In genomic region chr6:117485433-117485832, GRCh38 we compare ENCODE assay signal across 18 cellular contexts. TPM values are rescaled to one million over a fixed set of nuclear protein-coding genes. Genes with fewer than 3 reads are reported as not detected.
A peak's percentile ranks its signal among the peaks of the same experiment; 100 is the strongest.
DNase-seq lines count a peak whose midpoint lies in the region; ATAC-seq, FAIRE-seq and TF ChIP-seq lines count a peak whose summit lies in the region.
"Had no signal": no experiment of that assay in that cellular context is flagged by ENCODE, and none has a peak within 500 bp of the region (broad histone marks: within the 10 kb centered on the region; RNA-seq: fewer than 3 reads in every experiment).

No MANE protein-coding gene starts in this region.

- H3K36me3 Mint-ChIP-seq in Calu3 (ENCODE audit: insufficient read depth, unreplicated experiment): peaks cover 28% of the 10 kb centered on the region

- POLR2A ChIA-PET in PC-9 (lab: Charles Lee; ENCODE audit: unreplicated experiment): no interaction called here
- POLR2A ChIA-PET in endothelial cell of umbilical vein (lab: Charles Lee): interaction anchor here (1.1 kb wide), 1 partner anchor 64 kb away, joined by 3 read pairs; no protein-coding TSS in a partner anchor

- no peak overlapping the region for H3K9ac ChIP-seq in endothelial cell of umbilical vein (replicated peaks; ENCODE audit: extremely low read depth, insufficient read depth, low read length)

- H3F3A ChIP-seq in PC-9 (ENCODE audit: insufficient read depth, low read depth): peaks cover 23% of the 10 kb centered on the region; the same call in 1 of the 2 replicates

- H3K4me2 ChIP-seq in PC-9 (peak overlapping the region; percentile 94; the same call in 1 of the 2 replicates), endothelial cell of umbilical vein (ENCODE audit: insufficient read depth, low read length) (peak overlapping the region; percentile 95), osteoblast (ENCODE audit: insufficient read depth, low read length) (peak overlapping the region; percentile 87)

- intact Hi-C loops in Calu3 (cut with micrococcal nuclease; ENCODE audit: unreplicated experiment): no loop called here
- intact Hi-C loops in PC-9 (cut with micrococcal nuclease; ENCODE audit: unreplicated experiment): no loop called here
- intact Hi-C loops in endothelial cell of umbilical vein (cut with micrococcal nuclease): no loop called here
- intact Hi-C loops in gastrocnemius medialis (cut with DNase I; ENCODE audit: low total_unique reads): no loop called here

- H3K4me1 ChIP-seq in PC-9 (replicated peaks; ENCODE audit: insufficient read depth) (peaks cover 16% of the 10 kb centered on the region), endothelial cell of umbilical vein (ENCODE audit: control insufficient read depth, extremely low read depth, insufficient read depth, low read length) (peaks cover 30% of the 10 kb centered on the region), osteoblast (ENCODE audit: insufficient read depth, low read length) (peaks cover 32% of the 10 kb centered on the region), gastroesophageal sphincter (peaks cover 0 to 25% (median 4%) of the 10 kb centered on the region in 3 donors), gastrocnemius medialis (peaks cover 13 to 19% of the 10 kb centered on the region in 2 donors)

- TF ChIP-seq POLR2A in endothelial cell of umbilical vein (IDR thresholded peaks at IDR 0.05; ENCODE audit: low read depth, low read length): no peak
- TF ChIP-seq POLR2A in gastroesophageal sphincter (IDR thresholded peaks at IDR 0.05): no peak
- no peak for TF ChIP-seq POLR2A in gastrocnemius medialis (IDR thresholded peaks at IDR 0.05)

- no peaks in the 10 kb centered on the region for H4K20me1 ChIP-seq in PC-9 (ENCODE audit: insufficient read depth)
- no peaks in the 10 kb centered on the region for H4K20me1 ChIP-seq in endothelial cell of umbilical vein (replicated peaks; ENCODE audit: control insufficient read depth, extremely low read depth, insufficient read depth, low read length)
- no peaks in the 10 kb centered on the region for H4K20me1 ChIP-seq in osteoblast (ENCODE audit: insufficient read depth, low read length)

- H3K36me3 ChIP-seq in PC-9 (ENCODE audit: low read depth): no peaks in the 10 kb centered on the region
- peaks cover 0 to 3% of the 10 kb centered on the region in 2 experiments for H3K36me3 ChIP-seq in endothelial cell of umbilical vein (ENCODE audit: control insufficient read depth in 2 of 2, extremely low read depth in 1 of 2, insufficient read depth in 2 of 2, low read length in 2 of 2)
- peaks cover 24% of the 10 kb centered on the region for H3K36me3 ChIP-seq in osteoblast (ENCODE audit: insufficient read depth, low read length)
- H3K36me3 ChIP-seq in gastroesophageal sphincter: no peaks in the 10 kb centered on the region
- no peaks in the 10 kb centered on the region for H3K36me3 ChIP-seq in gastrocnemius medialis
- H3K36me3 ChIP-seq: ovary had no signal

- H3K4me3 Mint-ChIP-seq in Calu3 (ENCODE audit: low read depth, unreplicated experiment): peak overlapping the region; percentile 91
- H3K4me3 Mint-ChIP-seq: activated CD4-positive, alpha-beta T cell treated with anti-CD3 and anti-CD28 coated beads for 36 hours had no signal

- peak overlapping the region; percentile 54 for H3K27ac Mint-ChIP-seq in Calu3 (ENCODE audit: unreplicated experiment)
- H3K27ac Mint-ChIP-seq: activated CD4-positive, alpha-beta T cell treated with anti-CD3 and anti-CD28 coated beads for 36 hours had no signal

- H3K27me3 ChIP-seq in PC-9 (ENCODE audit: insufficient read depth, low read depth) (no peaks in the 10 kb centered on the region), endothelial cell of umbilical vein (ENCODE audit: control insufficient read depth in 2 of 2, insufficient read depth in 2 of 2, low read length in 2 of 2) (no peaks in the 10 kb centered on the region), osteoblast (ENCODE audit: insufficient read depth, low read length) (no peaks in the 10 kb centered on the region), gastroesophageal sphincter (no peaks in the 10 kb centered on the region), gastrocnemius medialis (no peaks in the 10 kb centered on the region)
- H3K27me3 ChIP-seq: ovary had no signal

- peaks cover 37% of the 10 kb centered on the region for H3K4me1 Mint-ChIP-seq in Calu3 (ENCODE audit: low read depth, unreplicated experiment)

- TF ChIP-seq EP300 in gastroesophageal sphincter (IDR thresholded peaks at IDR 0.05): no peak

- DNase-seq in Calu3 (no peak), PC-9 (no peak), endothelial cell of umbilical vein (ENCODE audit: low read depth, low spot score) (peak; percentile 8), osteoblast (ENCODE audit: insufficient read length, low spot score, missing footprints) (no peak), NCI-H146 treated with DMSO at 0.1 percent for 48 hours (lab: John Stamatoyannopoulos, UW; ENCODE audit: unreplicated experiment) (no peak), SKM-1 (lab: John Stamatoyannopoulos, UW; ENCODE audit: unreplicated experiment) (no peak), gastrocnemius medialis (no peak)
- DNase-seq: activated CD4-positive, alpha-beta T cell treated with anti-CD3 and anti-CD28 coated beads for 36 hours; aorta; cortex of kidney; KG1; NCI-H1092; NCI-H524 treated with DMSO at 0.1 percent for 48 hours; ovary; stimulated activated CD4-positive, alpha-beta T cell treated with anti-CD3 and anti-CD28 coated beads, Interleukin-4, amount 100 ng/mL, for 1 hour had no signal

- no peak for ATAC-seq in gastroesophageal sphincter
- ATAC-seq in gastrocnemius medialis: no peak
- ATAC-seq: activated CD4-positive, alpha-beta T cell treated with anti-CD3 and anti-CD28 coated beads for 36 hours had no signal

- FAIRE-seq in endothelial cell of umbilical vein (lab: Jason Lieb, UNC): no peak

- dilution Hi-C loops in endothelial cell of umbilical vein (cut with MboI; ENCODE audit: extremely low pct_ligation_motif_present, low sequenced_read_pairs): no loop called here

- in situ Hi-C loops in gastrocnemius medialis (cut with MboI; ENCODE audit: low sequenced_read_pairs in 4 of 4): no loop called here

- H3K79me2 ChIP-seq in PC-9 (ENCODE audit: low read depth) (peaks cover 53% of the 10 kb centered on the region), endothelial cell of umbilical vein (ENCODE audit: control insufficient read depth, insufficient read depth, low read length) (peaks cover 74% of the 10 kb centered on the region), osteoblast (ENCODE audit: insufficient read depth, low read length) (peaks cover 69% of the 10 kb centered on the region)

- no peak for TF ChIP-seq CTCF in Calu3 (IDR thresholded peaks at IDR 0.05; ENCODE audit: unreplicated experiment)
- TF ChIP-seq CTCF in PC-9 (conservative IDR thresholded peaks at IDR 0.05): no peak
- TF ChIP-seq CTCF in endothelial cell of umbilical vein (IDR thresholded peaks at IDR 0.05; ENCODE audit: extremely low read depth in 1 of 2, insufficient read depth in 1 of 2, low read depth in 1 of 2, low read length in 2 of 2): no peak
- no peak for TF ChIP-seq CTCF in osteoblast (IDR thresholded peaks at IDR 0.05; ENCODE audit: extremely low read depth, low read depth, low read length)
- no peak for TF ChIP-seq CTCF in gastroesophageal sphincter (IDR thresholded peaks at IDR 0.05)
- TF ChIP-seq CTCF in gastrocnemius medialis (IDR thresholded peaks at IDR 0.05 in 4 of 5, conservative IDR thresholded peaks at IDR 0.05 in 1 of 5): no peak

- no peaks in the 10 kb centered on the region for H3K9me2 ChIP-seq in PC-9 (ENCODE audit: insufficient read depth)

- H2AFZ ChIP-seq in PC-9 (no peak overlapping the region), endothelial cell of umbilical vein (ENCODE audit: low read depth, low read length) (no peak overlapping the region), osteoblast (ENCODE audit: low read length) (no peak overlapping the region)

- H3K9me1 ChIP-seq in endothelial cell of umbilical vein (replicated peaks; ENCODE audit: control insufficient read depth, extremely low read depth, insufficient read depth, low read length): no peaks in the 10 kb centered on the region

- no peaks in the 10 kb centered on the region for H3K27me3 Mint-ChIP-seq in Calu3 (ENCODE audit: unreplicated experiment)

- H3K27ac ChIP-seq in PC-9 (no peak overlapping the region), endothelial cell of umbilical vein (ENCODE audit: insufficient read depth, low read depth, low read length) (no peak overlapping the region), osteoblast (ENCODE audit: low read depth, low read length) (peak overlapping the region; percentile 14), gastroesophageal sphincter (no peak overlapping the region), gastrocnemius medialis (peak overlapping the region in 2 of 4 donors; percentile 6 to 29)
- H3K27ac ChIP-seq: ovary had no signal

- H3K9me3 Mint-ChIP-seq in Calu3 (ENCODE audit: low read depth, unreplicated experiment): no peaks in the 10 kb centered on the region

- H3K4me3 ChIP-seq in PC-9 (no peak overlapping the region), endothelial cell of umbilical vein (replicated peaks in 1 of 3; ENCODE audit: insufficient read depth in 1 of 3, low read depth in 1 of 3, low read length in 3 of 3) (peak overlapping the region in 1 of 3 experiments; percentile 94), osteoblast (ENCODE audit: insufficient read depth, low read length) (peak overlapping the region; percentile 91), gastroesophageal sphincter (no peak overlapping the region), gastrocnemius medialis (no peak overlapping the region)
- H3K4me3 ChIP-seq: ovary had no signal

- BruUV-seq in Calu3 (replicated peaks; lab: Mats Ljungman, UMichigan): no TSS peak
- BruUV-seq in PC-9 (replicated peaks; lab: Mats Ljungman, UMichigan): no TSS peak
- BruUV-seq in endothelial cell of umbilical vein (replicated peaks; lab: Mats Ljungman, UMichigan): no TSS peak

- H3K9me3 ChIP-seq in PC-9 (ENCODE audit: insufficient read depth, low read depth) (no peaks in the 10 kb centered on the region), endothelial cell of umbilical vein (replicated peaks; ENCODE audit: control insufficient read depth, insufficient read depth, low read length) (no peaks in the 10 kb centered on the region), osteoblast (ENCODE audit: low read depth, low read length) (no peaks in the 10 kb centered on the region), gastroesophageal sphincter (no peaks in the 10 kb centered on the region), gastrocnemius medialis (no peaks in the 10 kb centered on the region)
- H3K9me3 ChIP-seq: ovary had no signal

- CTCF ChIA-PET in Calu3 (lab: Charles Lee): interaction anchor here (0.5 to 1.2 kb wide), 2 partner anchors 36 to 774 kb away, joined by 3 read pairs; no protein-coding TSS in a partner anchor
- CTCF ChIA-PET in PC-9 (lab: Charles Lee): no interaction called here
- CTCF ChIA-PET in endothelial cell of umbilical vein (lab: Charles Lee): interaction anchor here (0.9 to 2.9 kb wide), 4 partner anchors 12 to 70 kb away, joined by 3 to 15 read pairs (median 4); no protein-coding TSS in a partner anchor

RNA-seq across cellular contexts. Expression of gene DCBLD1, which starts 3.0 kb away (rescaled TPM):
- total RNA-seq in Calu3 (2022) (22.3 and 28.2 TPM in 2 replicates), PC-9 (2021) (5.7 and 6.1 TPM in 2 replicates), endothelial cell of umbilical vein (44.3 and 55.8 TPM in 2 replicates), osteoblast (22.1 and 29.7 TPM in 2 replicates), gastroesophageal sphincter (10 to 100 TPM in 2 of 4 donors, 1 to 10 TPM in 2; 5.0 to 10.9 (median 8.3) TPM), gastrocnemius medialis (1 to 10 TPM; 4.3 to 8.1 (median 5.2) TPM)
- 27.1 and 30.2 TPM in 2 replicates for polyA plus RNA-seq in endothelial cell of umbilical vein
- 23.4 and 23.5 TPM in 2 replicates for polyA plus RNA-seq in endothelial cell of umbilical vein (2011; cell fraction: cytosol; rRNA removed)
- 53.8 and 63.0 TPM in 2 replicates for polyA plus RNA-seq in endothelial cell of umbilical vein (2011; cell fraction: nucleus; rRNA removed)
- 64.0 and 66.8 TPM in 2 replicates for polyA plus RNA-seq in endothelial cell of umbilical vein (2012)
- 39.3 and 40.7 TPM in 2 replicates for polyA minus RNA-seq in endothelial cell of umbilical vein
- 4.3 TPM for polyA minus RNA-seq in endothelial cell of umbilical vein (2011; cell fraction: cytosol; rRNA and poly(A)+ RNA removed)
- polyA minus RNA-seq in endothelial cell of umbilical vein (2011; cell fraction: nucleus; rRNA and poly(A)+ RNA removed): 36.6 and 49.8 TPM in 2 replicates
- total RNA-seq: G401 had no signal

RNA-seq across cellular contexts. Expression of gene ROS1, which starts 59.7 kb away (rescaled TPM):
- total RNA-seq in Calu3 (2022) (5.1 and 8.1 TPM in 2 replicates), PC-9 (2021) (not detected in 2 replicates), endothelial cell of umbilical vein (not detected in 2 replicates), osteoblast (0.59 and 1.4 TPM in 2 replicates), gastroesophageal sphincter (under 1 TPM in 1 of 4 donors, not detected in 3; 0.13 TPM), gastrocnemius medialis (not detected)
- polyA plus RNA-seq in endothelial cell of umbilical vein: not detected in 2 replicates
- not detected in 2 replicates for polyA plus RNA-seq in endothelial cell of umbilical vein (2011; cell fraction: cytosol; rRNA removed)
- not detected in 2 replicates for polyA plus RNA-seq in endothelial cell of umbilical vein (2011; cell fraction: nucleus; rRNA removed)
- polyA plus RNA-seq in endothelial cell of umbilical vein (2012): not detected in 2 replicates
- not detected in 2 replicates for polyA minus RNA-seq in endothelial cell of umbilical vein
- not detected for polyA minus RNA-seq in endothelial cell of umbilical vein (2011; cell fraction: cytosol; rRNA and poly(A)+ RNA removed)
- not detected in 2 replicates for polyA minus RNA-seq in endothelial cell of umbilical vein (2011; cell fraction: nucleus; rRNA and poly(A)+ RNA removed)
- total RNA-seq: activated CD4-positive, alpha-beta T cell treated with anti-CD3 and anti-CD28 coated beads for 36 hours; G401; urinary bladder had no signal
- polyA plus RNA-seq: aorta, ovary, urinary bladder had no signal
